ENCODE assay signal across 13 cellular contexts in genomic region chr17:19383681-19384470, GRCh38. TPM values are rescaled to one million over a fixed set of nuclear protein-coding genes. Genes with fewer than 3 reads are reported as not detected.
A peak's percentile ranks its signal among the peaks of the same experiment; 100 is the strongest.
DNase-seq lines count a peak whose midpoint lies in the region; ATAC-seq, FAIRE-seq and TF ChIP-seq lines count a peak whose summit lies in the region.
"Had no signal": no experiment of that assay in that cellular context is flagged by ENCODE, and none has a peak within 500 bp of the region (broad histone marks: within the 10 kb centered on the region; RNA-seq: fewer than 3 reads in every experiment).

No MANE protein-coding gene starts in this region.

- H3K4me3 ChIP-seq in colonic mucosa (no peak overlapping the region), lung (no peak overlapping the region), mucosa of descending colon (no peak overlapping the region)
- H3K4me3 ChIP-seq in CD4-positive, alpha-beta memory T cell (ENCODE audit: low read length in 2 of 2): no peak overlapping the region

- H3K27me3 ChIP-seq in colonic mucosa: no peaks in the 10 kb centered on the region
- no peaks in the 10 kb centered on the region for H3K27me3 ChIP-seq in lung (ENCODE audit: control insufficient read depth, insufficient read depth)
- H3K27me3 ChIP-seq in CD4-positive, alpha-beta memory T cell (ENCODE audit: insufficient read depth, low read length): no peaks in the 10 kb centered on the region

- ATAC-seq in lung (ENCODE audit: insufficient read depth, low FRiP score) (no peak), mucosa of descending colon (no peak)

- H3K36me3 ChIP-seq in colonic mucosa (peaks cover 21% of the 10 kb centered on the region), lung (ENCODE audit: control insufficient read depth in 2 of 2, insufficient read depth in 2 of 2, low read length in 2 of 2) (peaks cover 3 to 55% of the 10 kb centered on the region in 2 donors), mucosa of descending colon (ENCODE audit: low read depth) (no peaks in the 10 kb centered on the region)
- H3K36me3 ChIP-seq in CD4-positive, alpha-beta memory T cell (ENCODE audit: insufficient read depth, low read length): peaks cover 10% of the 10 kb centered on the region

- H3K9me3 ChIP-seq in colonic mucosa (no peaks in the 10 kb centered on the region), lung (ENCODE audit: control insufficient read depth in 2 of 2, insufficient read depth in 1 of 2, low read length in 1 of 2) (peaks cover 0 to 2% of the 10 kb centered on the region in 2 donors), mucosa of descending colon (no peaks in the 10 kb centered on the region)
- no peaks in the 10 kb centered on the region for H3K9me3 ChIP-seq in CD4-positive, alpha-beta memory T cell (ENCODE audit: control insufficient read depth in 1 of 2, low read length in 2 of 2)

- WGBS in lung, 2 donors: 84 to 94% methylated on average over 6 of the region's 6 CpGs

- peaks cover 24% of the 10 kb centered on the region for H3K4me1 ChIP-seq in colonic mucosa
- H3K4me1 ChIP-seq in lung (ENCODE audit: control insufficient read depth in 2 of 2, insufficient read depth in 2 of 2, low read length in 2 of 2): peaks cover 0 to 15% of the 10 kb centered on the region in 2 donors
- H3K4me1 ChIP-seq in mucosa of descending colon (ENCODE audit: low read depth): peaks cover 27% of the 10 kb centered on the region
- peaks cover under 1% of the 10 kb centered on the region for H3K4me1 ChIP-seq in CD4-positive, alpha-beta memory T cell (ENCODE audit: insufficient read depth, low read length)

- peaks cover 29 to 45% of the 10 kb centered on the region in 2 donors for H3K36me3 Mint-ChIP-seq in CD4-positive, alpha-beta memory T cell

- H3K27ac Mint-ChIP-seq in CD4-positive, alpha-beta memory T cell: peak overlapping the region in 2 of 7 donors; percentile 57 to 83
- H3K27ac Mint-ChIP-seq: activated CD4-positive, alpha-beta memory T cell treated with anti-CD3 and anti-CD28 coated beads, Interleukin-2, amount 10 ng/mL, durations not matched to agents 7 days and 5 days had no signal

- CTCF ChIA-PET in CD4-positive, alpha-beta memory T cell (lab: Charles Lee; ENCODE audit: partially characterized antibody): interaction anchor here (1.0 to 3.8 kb wide), 2 partner anchors 18 to 21 kb away, joined by 3 to 15 read pairs; partner anchors contain the start of gene B9D1

- no peak for DNase-seq in HTR-8/SVneo (ENCODE audit: insufficient read length, low spot score)
- DNase-seq in colonic mucosa: no peak
- DNase-seq in lung (ENCODE audit: low spot score): no peak
- DNase-seq in substantia nigra (lab: John Stamatoyannopoulos, UW): peak in 1 of 49 donors; percentile 32
- no peak for DNase-seq in mucosa of descending colon
- no peak for DNase-seq in NCI-H1930 (lab: John Stamatoyannopoulos, UW)
- DNase-seq in CD4-positive, alpha-beta memory T cell: no peak
- no peak for DNase-seq in EL
- DNase-seq: activated CD4-positive, alpha-beta memory T cell treated with anti-CD3 and anti-CD28 coated beads, Interleukin-2, amount 10 ng/mL, durations not matched to agents 7 days and 5 days; Karpas-422; stimulated activated CD4-positive, alpha-beta T cell treated with anti-CD3 and anti-CD28 coated beads, Interleukin-2, amount 100 ng/mL, for 24 hours; SW 1271 had no signal

- FAIRE-seq in HTR-8/SVneo (lab: Jason Lieb, UNC): peak; percentile 49
- FAIRE-seq: frontal cortex had no signal

- TF ChIP-seq CTCF in colonic mucosa (IDR thresholded peaks at IDR 0.05): no peak
- no peak for TF ChIP-seq CTCF in lung (IDR thresholded peaks at IDR 0.05; ENCODE audit: control extremely low read depth, extremely low read depth)
- no peak for TF ChIP-seq CTCF in mucosa of descending colon (IDR thresholded peaks at IDR 0.05)

- intact Hi-C loops in colonic mucosa (cut with DNase I): no loop called here
- intact Hi-C loops in mucosa of descending colon (cut with DNase I, micrococcal nuclease): no loop called here
- intact Hi-C loops in CD4-positive, alpha-beta memory T cell (cut with micrococcal nuclease): no loop called here

- H3K4me1 Mint-ChIP-seq in CD4-positive, alpha-beta memory T cell: peaks cover 0 to 18% (median 4%) of the 10 kb centered on the region in 4 donors

- peaks cover 0 to 1% (median 0%) of the 10 kb centered on the region in 8 donors for H3K9me3 Mint-ChIP-seq in CD4-positive, alpha-beta memory T cell
- H3K9me3 Mint-ChIP-seq: activated CD4-positive, alpha-beta memory T cell treated with anti-CD3 and anti-CD28 coated beads, Interleukin-2, amount 10 ng/mL, durations not matched to agents 7 days and 5 days had no signal

- H3K9ac ChIP-seq in colonic mucosa (ENCODE audit: low read depth in 2 of 2, low read length in 2 of 2): peak overlapping the region; percentile 46 to 48

- no peak overlapping the region for H3K4me3 Mint-ChIP-seq in CD4-positive, alpha-beta memory T cell
- H3K4me3 Mint-ChIP-seq: activated CD4-positive, alpha-beta memory T cell treated with anti-CD3 and anti-CD28 coated beads, Interleukin-2, amount 10 ng/mL, durations not matched to agents 7 days and 5 days had no signal

- no peaks in the 10 kb centered on the region for H3K27me3 Mint-ChIP-seq in CD4-positive, alpha-beta memory T cell

- peak overlapping the region; percentile 77 for H3K27ac ChIP-seq in colonic mucosa
- peak overlapping the region; percentile 34 to 45 for H3K27ac ChIP-seq in lung (ENCODE audit: low read depth in 1 of 2, low read length in 1 of 2)
- peak overlapping the region; percentile 82 for H3K27ac ChIP-seq in substantia nigra (ENCODE audit: low read depth, low read length, poor library complexity, severe bottlenecking)
- no peak overlapping the region for H3K27ac ChIP-seq in CD4-positive, alpha-beta memory T cell (ENCODE audit: low read depth, low read length)

- POLR2A ChIA-PET in CD4-positive, alpha-beta memory T cell (lab: Charles Lee; ENCODE audit: partially characterized antibody): no interaction called here

RNA-seq across cellular contexts. Expression of gene MFAP4, which starts 3.1 kb away (rescaled TPM):
- total RNA-seq in colonic mucosa (10 to 100 TPM; 22.2 to 56.0 TPM), lung (100 to 1,000 TPM; 108 to 156 TPM), mucosa of descending colon (100 to 1,000 TPM in 1 of 3 donors, 10 to 100 TPM in 2; 19.0 to 127 (median 44.2) TPM)
- 10 to 100 TPM; 45.7 to 76.4 TPM for polyA plus RNA-seq in lung
- not detected for total RNA-seq in CD4-positive, alpha-beta memory T cell
- polyA plus RNA-seq in CD4-positive, alpha-beta memory T cell: not detected
- total RNA-seq: activated CD4-positive, alpha-beta memory T cell treated with anti-CD3 and anti-CD28 coated beads, Interleukin-2, amount 10 ng/mL, durations not matched to agents 7 days and 5 days had no signal

RNA-seq across cellular contexts. Expression of gene MAPK7, which starts 5.6 kb away (rescaled TPM):
- total RNA-seq in colonic mucosa (10 to 100 TPM; 36.6 to 37.9 TPM), lung (10 to 100 TPM; 21.6 to 45.7 TPM), mucosa of descending colon (10 to 100 TPM; 36.9 to 48.6 (median 47.5) TPM)
- 10 to 100 TPM; 13.7 to 23.9 TPM for polyA plus RNA-seq in lung
- 10 to 100 TPM; 19.4 to 26.2 TPM for total RNA-seq in CD4-positive, alpha-beta memory T cell
- 10 to 100 TPM in 1 of 2 donors, 1 to 10 TPM in 1; 2.1 to 12.4 TPM for polyA plus RNA-seq in CD4-positive, alpha-beta memory T cell

RNA-seq across cellular contexts. Expression of gene B9D1, which starts 21.4 kb away (rescaled TPM):
- 10 to 100 TPM in 1 of 2 donors, 1 to 10 TPM in 1; 5.6 to 11.9 TPM for total RNA-seq in colonic mucosa
- 10 to 100 TPM; 23.7 to 47.9 TPM for total RNA-seq in lung
- 10 to 100 TPM; 23.5 to 28.3 TPM for polyA plus RNA-seq in lung
- 10 to 100 TPM in 2 of 3 donors, 1 to 10 TPM in 1; 5.1 to 11.8 (median 10.7) TPM for total RNA-seq in mucosa of descending colon
- total RNA-seq in CD4-positive, alpha-beta memory T cell: 1 to 10 TPM; 2.5 to 2.8 TPM
- polyA plus RNA-seq in CD4-positive, alpha-beta memory T cell: under 1 TPM in 1 of 2 donors, not detected in 1; 0.29 TPM

RNA-seq across cellular contexts. Expression of gene RNF112, which starts 27.2 kb away (rescaled TPM):
- total RNA-seq in colonic mucosa: 1 to 10 TPM; 2.4 to 4.3 TPM
- 1 to 10 TPM; 2.4 to 6.9 TPM for total RNA-seq in lung
- 1 to 10 TPM; 3.0 to 3.6 TPM for polyA plus RNA-seq in lung
- 10 to 100 TPM in 1 of 3 donors, 1 to 10 TPM in 2; 2.4 to 13.4 (median 3.4) TPM for total RNA-seq in mucosa of descending colon
- 1 to 10 TPM in 1 of 2 experiments, under 1 TPM in 1; 0.87 to 1.6 TPM for total RNA-seq in CD4-positive, alpha-beta memory T cell
- polyA plus RNA-seq in CD4-positive, alpha-beta memory T cell: under 1 TPM in 1 of 2 donors, not detected in 1; 0.06 TPM

Comparison
In these comparisons a context has a peak if more than half of its experiments do, and no peak if none do; other contexts are left out.
1. RNA of gene MFAP4, which starts 3.1 kb away (total RNA-seq): 108 to 156 TPM in lung, 22.2 to 56.0 TPM in colonic mucosa and 19.0 to 127 TPM in mucosa of descending colon; not detected in CD4-positive, alpha-beta memory T cell; every median in the first group is over 10 times any median in the second.